ENCODE assay signal across 19 cellular contexts in genomic region chr12:121751716-121752351, GRCh38.
"Had no signal": no experiment of that assay in that cellular context is flagged by ENCODE, and none has a peak within 500 bp of the region (broad histone marks: within the 10 kb centered on the region; RNA-seq: fewer than 3 reads in every experiment).

No MANE protein-coding gene starts in this region.

- DNase-seq: activated CD4-positive, alpha-beta T cell treated with anti-CD3 and anti-CD28 coated beads for 36 hours; activated naive CD4-positive, alpha-beta T cell treated with Interleukin-2 at 50 U/mL for 16 hours; aorta; brain microvascular endothelial cell; effector memory CD4-positive, alpha-beta T cell; esophagus squamous epithelium; heart right ventricle; left ventricle myocardium superior; mucosa of descending colon; naive B cell; ovary; psoas muscle; right cardiac atrium; T-helper 17 cell had no signal

- H3K9me3 Mint-ChIP-seq: activated T-helper 17 cell treated with anti-CD3 and anti-CD28 coated beads, Interleukin-2, amount 50 U/mL, for 72 hours; dendritic cell treated with granulocyte-macrophage colony-stimulating factor and Interleukin-4, amounts not matched to agents 40 ng/mL and 50 ng/mL, for 4 days; naive B cell; stimulated activated naive CD8-positive, alpha-beta T cell treated with anti-CD3 and anti-CD28 coated beads, Interleukin-15, Interleukin-2, amounts not matched to agents 100 ng/mL and 50 ng/mL, for 24 hours had no signal

- H3K4me3 Mint-ChIP-seq: activated CD4-positive, alpha-beta T cell treated with anti-CD3 and anti-CD28 coated beads for 36 hours; activated T-helper 17 cell treated with anti-CD3 and anti-CD28 coated beads, Interleukin-2, amount 50 U/mL, for 72 hours; dendritic cell treated with granulocyte-macrophage colony-stimulating factor and Interleukin-4, amounts not matched to agents 40 ng/mL and 50 ng/mL, for 4 days; naive B cell; stimulated activated naive CD8-positive, alpha-beta T cell treated with anti-CD3 and anti-CD28 coated beads, Interleukin-15, Interleukin-2, amounts not matched to agents 100 ng/mL and 50 ng/mL, for 24 hours; T-helper 17 cell had no signal

- ATAC-seq: activated CD4-positive, alpha-beta T cell treated with anti-CD3 and anti-CD28 coated beads for 36 hours; activated T-helper 17 cell treated with anti-CD3 and anti-CD28 coated beads, Interleukin-2, amount 50 U/mL, for 72 hours; heart right ventricle; left ventricle myocardium superior; mucosa of descending colon; psoas muscle; T-helper 17 cell had no signal

- H3K36me3 ChIP-seq: ovary had no signal

- H3K27ac ChIP-seq: brain microvascular endothelial cell, esophagus squamous epithelium, ovary, psoas muscle, skin epidermis had no signal

- H3K27me3 ChIP-seq: brain microvascular endothelial cell, esophagus squamous epithelium, heart right ventricle, ovary, tibial nerve had no signal

- H3K27ac Mint-ChIP-seq: activated CD4-positive, alpha-beta T cell treated with anti-CD3 and anti-CD28 coated beads for 36 hours; activated T-helper 17 cell treated with anti-CD3 and anti-CD28 coated beads, Interleukin-2, amount 50 U/mL, for 72 hours; dendritic cell treated with granulocyte-macrophage colony-stimulating factor and Interleukin-4, amounts not matched to agents 40 ng/mL and 50 ng/mL, for 4 days; stimulated activated naive CD8-positive, alpha-beta T cell treated with anti-CD3 and anti-CD28 coated beads, Interleukin-15, Interleukin-2, amounts not matched to agents 100 ng/mL and 50 ng/mL, for 24 hours; T-helper 17 cell had no signal

- H3K4me3 ChIP-seq: esophagus squamous epithelium, heart right ventricle, mucosa of descending colon, ovary, psoas muscle, skin epidermis, tibial nerve had no signal

- H3K36me3 Mint-ChIP-seq: naive B cell had no signal

- H3K4me1 ChIP-seq: esophagus squamous epithelium had no signal

- H3K27me3 Mint-ChIP-seq: activated CD4-positive, alpha-beta T cell treated with anti-CD3 and anti-CD28 coated beads for 36 hours; activated T-helper 17 cell treated with anti-CD3 and anti-CD28 coated beads, Interleukin-2, amount 50 U/mL, for 72 hours; dendritic cell treated with granulocyte-macrophage colony-stimulating factor and Interleukin-4, amounts not matched to agents 40 ng/mL and 50 ng/mL, for 4 days; naive B cell; stimulated activated naive CD8-positive, alpha-beta T cell treated with anti-CD3 and anti-CD28 coated beads, Interleukin-15, Interleukin-2, amounts not matched to agents 100 ng/mL and 50 ng/mL, for 24 hours; T-helper 17 cell had no signal

- H3K9me3 ChIP-seq: esophagus squamous epithelium, heart right ventricle, mucosa of descending colon, ovary, psoas muscle, tibial nerve had no signal
